ENCODE assay signal across 16 cellular contexts in the genomic region with DNA sequence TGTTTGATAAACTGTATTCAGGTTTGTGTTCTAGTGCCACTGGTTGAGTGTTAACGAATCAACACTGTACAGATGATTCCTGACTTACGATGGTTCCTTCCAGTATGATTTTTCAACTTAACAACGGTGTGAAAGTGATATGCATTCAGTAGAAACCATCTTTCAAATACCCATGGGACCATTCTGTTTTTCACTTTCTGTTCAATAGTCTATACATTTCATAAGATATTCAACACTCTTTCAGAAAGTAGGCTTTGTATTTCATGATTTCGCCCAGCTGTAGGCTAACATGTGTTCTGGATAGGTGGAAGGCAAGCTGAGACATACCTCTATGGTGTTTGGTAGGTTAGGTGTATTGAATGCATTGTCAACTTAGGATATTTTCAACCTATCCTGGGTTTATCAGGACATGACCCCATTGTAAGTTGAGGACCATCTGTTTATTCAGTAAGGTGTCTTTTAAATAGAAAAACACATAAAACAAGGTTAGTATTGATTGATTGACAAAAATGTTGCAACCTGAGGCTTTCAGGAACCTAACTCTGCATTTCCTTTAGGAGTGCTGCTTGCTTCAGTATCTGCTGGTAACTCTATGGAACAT. TPM values are rescaled to one million over a fixed set of nuclear protein-coding genes. Genes with fewer than 3 reads are reported as not detected.
DNase-seq lines count a peak whose midpoint lies in the region; ATAC-seq and TF ChIP-seq lines count a peak whose summit lies in the region.
"Had no signal": no experiment of that assay in that cellular context is flagged by ENCODE, and none has a peak within 500 bp of the region (broad histone marks: within the 10 kb centered on the region; RNA-seq: fewer than 3 reads in every experiment).

No MANE protein-coding gene starts in this region.

- intact Hi-C loops in dorsolateral prefrontal cortex (cut with DNase I), result no loop called here

- no peak for ATAC-seq in DND-41 (ENCODE audit: insufficient read depth, low read depth)
- no peak for ATAC-seq in GM19463 (IDR thresholded peaks at IDR 0.05; ENCODE audit: unreplicated experiment)
- ATAC-seq: HCT116 had no signal

- H3K9me3 Mint-ChIP-seq in nephron progenitor cell, result peaks cover 13% of the 10 kb centered on the region
- H3K9me3 Mint-ChIP-seq: immature natural killer cell had no signal

- H3K27me3 ChIP-seq in BLaER1, result no peaks in the 10 kb centered on the region
- no peaks in the 10 kb centered on the region for H3K27me3 ChIP-seq in DND-41 (ENCODE audit: insufficient read depth, low read length, poor library complexity)
- H3K27me3 ChIP-seq in dorsolateral prefrontal cortex, result no peaks in the 10 kb centered on the region
- H3K27me3 ChIP-seq: upper lobe of left lung had no signal

- H3K4me2 ChIP-seq in BLaER1, result peak overlapping the region; percentile 78
- no peak overlapping the region for H3K4me2 ChIP-seq in DND-41 (ENCODE audit: insufficient read depth, low read length)
- H3K4me2 ChIP-seq: KMS-11 had no signal

- H3K9me3 ChIP-seq in BLaER1 (no peaks in the 10 kb centered on the region; the same call in 1 of the 2 replicates), DND-41 (ENCODE audit: insufficient read depth, low read length, severe bottlenecking) (no peaks in the 10 kb centered on the region), KOPT-K1 (ENCODE audit: insufficient read depth, low read length, poor library complexity, severe bottlenecking) (no peaks in the 10 kb centered on the region)
- H3K9me3 ChIP-seq: upper lobe of left lung had no signal

- H3K36me3 Mint-ChIP-seq in nephron progenitor cell (ENCODE audit: low read depth), result peaks cover 10% of the 10 kb centered on the region

- H3K4me1 ChIP-seq in BLaER1 (peaks cover 68% of the 10 kb centered on the region), DND-41 (ENCODE audit: insufficient read depth, low read length) (peaks cover 31% of the 10 kb centered on the region)

- H3K4me3 ChIP-seq in BLaER1, result no peak overlapping the region
- no peak overlapping the region for H3K4me3 ChIP-seq in DND-41 (ENCODE audit: low read depth in 1 of 2, low read length in 2 of 2)
- H3K4me3 ChIP-seq in dorsolateral prefrontal cortex, result no peak overlapping the region
- H3K4me3 ChIP-seq: upper lobe of left lung had no signal

- H3K4me1 Mint-ChIP-seq in nephron progenitor cell, result peaks cover 28% of the 10 kb centered on the region

- no peaks in the 10 kb centered on the region for H3K27me3 Mint-ChIP-seq in nephron progenitor cell (ENCODE audit: low read depth, poor library complexity)

- TF ChIP-seq CTCF in DND-41 (IDR thresholded peaks at IDR 0.05; ENCODE audit: borderline replicate concordance, extremely low read depth, low read length, poor library complexity, severe bottlenecking), result no peak
- no peak for TF ChIP-seq CTCF in dorsolateral prefrontal cortex (IDR thresholded peaks at IDR 0.05 in 54 of 56, conservative IDR thresholded peaks at IDR 0.05 in 2 of 56; ENCODE audit: low read depth in 1 of 56, partially characterized antibody in 56 of 56)
- no peak for TF ChIP-seq CTCF in nephron progenitor cell (IDR thresholded peaks at IDR 0.05)

- H3K27ac Mint-ChIP-seq in nephron progenitor cell, result no peak overlapping the region

- DNase-seq in DND-41 (no peak), dorsolateral prefrontal cortex (no peak), nephron progenitor cell (no peak), NCI-H146 treated with DMSO at 0.1 percent for 48 hours (lab: John Stamatoyannopoulos, UW; ENCODE audit: unreplicated experiment) (no peak), DMS 273 treated with DMSO at 0.1 percent for 48 hours (lab: John Stamatoyannopoulos, UW) (no peak)
- DNase-seq: activated CD4-positive, alpha-beta T cell treated with anti-CD3 and anti-CD28 coated beads for 48 hours; immature natural killer cell; NCI-H1048; NCI-H446 treated with DMSO at 0.1 percent for 48 hours; upper lobe of left lung had no signal

- H3K27ac ChIP-seq in BLaER1 (no peak overlapping the region), DND-41 (ENCODE audit: low read length) (peak overlapping the region; percentile 64), KOPT-K1 (ENCODE audit: low read depth, low read length, poor library complexity, severe bottlenecking) (peak overlapping the region; percentile 29), dorsolateral prefrontal cortex (peak overlapping the region in 56 of 59 donors; percentile 47 to 100 (median 98))
- H3K27ac ChIP-seq: KMS-11, upper lobe of left lung had no signal

- peaks cover 67% of the 10 kb centered on the region for H3K79me2 ChIP-seq in DND-41 (ENCODE audit: insufficient read depth, low read length)

- H3K36me3 ChIP-seq in BLaER1 (no peaks in the 10 kb centered on the region; the same call in 1 of the 2 replicates), DND-41 (ENCODE audit: insufficient read depth, low read length) (peaks cover 7% of the 10 kb centered on the region; the same call in 1 of the 2 replicates), KOPT-K1 (ENCODE audit: insufficient read depth, low read length) (peaks cover 14% of the 10 kb centered on the region; the same call in 1 of the 2 replicates)
- H3K36me3 ChIP-seq: upper lobe of left lung had no signal

- H3K4me3 Mint-ChIP-seq in nephron progenitor cell, result no peak overlapping the region
- H3K4me3 Mint-ChIP-seq: brain, immature natural killer cell had no signal

- no peak overlapping the region for H2AFZ ChIP-seq in DND-41 (ENCODE audit: low read depth, low read length)

- H3K9ac ChIP-seq in BLaER1, result no peak overlapping the region
- H3K9ac ChIP-seq in DND-41 (ENCODE audit: low read depth, low read length), result no peak overlapping the region
- H3K9ac ChIP-seq: KMS-11 had no signal

- H4K20me1 ChIP-seq in BLaER1 (0 out of 2 replicates have a peak, but pooled peaks cover 3% of the 10 kb centered on the region), DND-41 (ENCODE audit: insufficient read depth, low read length) (peaks cover 33% of the 10 kb centered on the region; the same call in 1 of the 2 replicates)

RNA-seq across cellular contexts. Expression of a gene that starts 32.3 kb away (rescaled TPM):
- total RNA-seq in dorsolateral prefrontal cortex, result 100 to 1,000 TPM in 47 of 120 experiments, 10 to 100 TPM in 73; 41.0 to 257 (median 86.5) TPM
